14 cellular contexts compared by ENCODE assay signal in genomic region chr2:28608061-28608828, GRCh38.
DNase-seq lines count a peak whose midpoint lies in the region; ATAC-seq and TF ChIP-seq lines count a peak whose summit lies in the region.
"Had no signal": no experiment of that assay in that cellular context is flagged by ENCODE, and none has a peak within 500 bp of the region (broad histone marks: within the 10 kb centered on the region; RNA-seq: fewer than 3 reads in every experiment).

No MANE protein-coding gene starts in this region.

- no peak overlapping the region for H3K4ac ChIP-seq in trophoblast cell (ENCODE audit: low read depth, low read length)

- H4K91ac ChIP-seq in trophoblast cell (ENCODE audit: low read depth, low read length), result peak overlapping the region; percentile 74

- H2BK120ac ChIP-seq in trophoblast cell (ENCODE audit: insufficient read depth, low read length, poor library complexity), result peak overlapping the region; percentile 65

- no peaks in the 10 kb centered on the region for H4K20me1 ChIP-seq in hepatocyte (ENCODE audit: insufficient read depth, poor library complexity, severe bottlenecking)

- H3K27ac ChIP-seq in trophoblast cell (ENCODE audit: low read depth, low read length) (no peak overlapping the region), hepatocyte (no peak overlapping the region)
- H3K27ac ChIP-seq: lower lobe of right lung, SK-N-MC had no signal

- no peaks in the 10 kb centered on the region for H3K9me2 ChIP-seq in hepatocyte (replicated peaks; ENCODE audit: insufficient read depth)

- WGBS in trophoblast cell (ENCODE audit: extremely low coverage, insufficient coverage, insufficient read length), result no CpG with 5 or more reads among the region's 8 CpGs
- WGBS in hepatocyte (ENCODE audit: low lambda C conversion rate, missing lambda C conversion rate), result 89% methylated on average over 8 of the region's 8 CpGs

- no peak overlapping the region for H4K8ac ChIP-seq in trophoblast cell (ENCODE audit: low read depth, low read length)

- no peak overlapping the region for H3K4me2 ChIP-seq in trophoblast cell (ENCODE audit: low read length)
- H3K4me2 ChIP-seq in hepatocyte, result no peak overlapping the region

- H3K18ac ChIP-seq in trophoblast cell (ENCODE audit: low read length), result peak overlapping the region; percentile 9

- TF ChIP-seq CTCF in WTC11 (IDR thresholded peaks at IDR 0.05), result no peak
- TF ChIP-seq CTCF in glutamatergic neuron (IDR thresholded peaks at IDR 0.05; ENCODE audit: partially characterized antibody, unreplicated experiment), result no peak
- TF ChIP-seq CTCF in hepatocyte (IDR thresholded peaks at IDR 0.05; ENCODE audit: poor library complexity), result no peak
- TF ChIP-seq CTCF in foreskin fibroblast (IDR thresholded peaks at IDR 0.05; ENCODE audit: low read depth, low read length), result no peak

- H3K4me1 Mint-ChIP-seq in WTC11 (peaks cover 19% of the 10 kb centered on the region), glutamatergic neuron (ENCODE audit: low read depth, unreplicated experiment) (peaks cover 16% of the 10 kb centered on the region)
- H3K4me1 Mint-ChIP-seq: activated B cell treated with CpG ODN at 0.5 μM for 24 hours had no signal

- no peak overlapping the region for H3K9ac ChIP-seq in trophoblast cell (ENCODE audit: low read length)

- H4K12ac ChIP-seq in trophoblast cell (ENCODE audit: low read depth, low read length), result no peak overlapping the region

- H2AFZ ChIP-seq in trophoblast cell (ENCODE audit: insufficient read depth, low read length, poor library complexity), result no peak overlapping the region
- no peak overlapping the region for H2AFZ ChIP-seq in hepatocyte

- H3K23ac ChIP-seq in trophoblast cell (ENCODE audit: low read length), result no peak overlapping the region

- peak overlapping the region; percentile 12 for H3K14ac ChIP-seq in trophoblast cell (ENCODE audit: low read length)

- H3K4me3 ChIP-seq in trophoblast cell (ENCODE audit: low read depth, low read length), result no peak overlapping the region
- no peak overlapping the region for H3K4me3 ChIP-seq in hepatocyte
- no peak overlapping the region for H3K4me3 ChIP-seq in foreskin fibroblast (ENCODE audit: low read depth in 1 of 2, low read length in 2 of 2)
- H3K4me3 ChIP-seq: lower lobe of right lung, SK-N-MC had no signal

- H3K79me1 ChIP-seq in trophoblast cell (ENCODE audit: low read length), result peaks cover 58% of the 10 kb centered on the region

- H3K36me3 ChIP-seq in trophoblast cell (ENCODE audit: control insufficient read depth in 1 of 2, insufficient read depth in 2 of 2, low read length in 2 of 2), result no peaks in the 10 kb centered on the region
- H3K36me3 ChIP-seq in hepatocyte (replicated peaks; ENCODE audit: insufficient read depth, low read depth), result no peaks in the 10 kb centered on the region
- H3K36me3 ChIP-seq: lower lobe of right lung had no signal

- POLR2A ChIA-PET in WTC11 (lab: Charles Lee), result no interaction called here

- H3K4me1 ChIP-seq in trophoblast cell (ENCODE audit: control insufficient read depth in 1 of 2, insufficient read depth in 2 of 2, low read length in 2 of 2), result peaks cover 50 to 56% of the 10 kb centered on the region in 2 experiments
- peaks cover 22% of the 10 kb centered on the region for H3K4me1 ChIP-seq in hepatocyte (ENCODE audit: insufficient read depth)

- H3K9me3 Mint-ChIP-seq in WTC11 (no peaks in the 10 kb centered on the region), glutamatergic neuron (ENCODE audit: unreplicated experiment) (peaks cover 3% of the 10 kb centered on the region)
- H3K9me3 Mint-ChIP-seq: activated B cell treated with CpG ODN at 0.5 μM for 24 hours, endodermal cell had no signal

- H3K27ac Mint-ChIP-seq in WTC11, result no peak overlapping the region
- no peak overlapping the region for H3K27ac Mint-ChIP-seq in glutamatergic neuron (ENCODE audit: unreplicated experiment)
- H3K27ac Mint-ChIP-seq: activated B cell treated with CpG ODN at 0.5 μM for 24 hours, endodermal cell had no signal

- peaks cover 2% of the 10 kb centered on the region for H3K9me3 ChIP-seq in trophoblast cell (ENCODE audit: insufficient read depth, low read depth, low read length)
- H3K9me3 ChIP-seq in hepatocyte (ENCODE audit: low read depth), result no peaks in the 10 kb centered on the region
- H3K9me3 ChIP-seq: lower lobe of right lung had no signal

- no peak overlapping the region for H3K4me3 Mint-ChIP-seq in WTC11
- peak overlapping the region; percentile 40 for H3K4me3 Mint-ChIP-seq in glutamatergic neuron (ENCODE audit: unreplicated experiment)
- H3K4me3 Mint-ChIP-seq: activated B cell treated with CpG ODN at 0.5 μM for 24 hours, endodermal cell had no signal

- peak overlapping the region; percentile 60 for H2BK12ac ChIP-seq in trophoblast cell (ENCODE audit: low read length)

- peaks cover 2% of the 10 kb centered on the region for H3K27me3 Mint-ChIP-seq in WTC11 (ENCODE audit: low read depth)
- H3K27me3 Mint-ChIP-seq in glutamatergic neuron (ENCODE audit: unreplicated experiment), result peaks cover 2% of the 10 kb centered on the region
- H3K27me3 Mint-ChIP-seq: activated B cell treated with CpG ODN at 0.5 μM for 24 hours had no signal

- ATAC-seq in WTC11 (peak; percentile 29), GM21723 (IDR thresholded peaks at IDR 0.05; ENCODE audit: unreplicated experiment) (no peak), HG03097 (IDR thresholded peaks at IDR 0.05; ENCODE audit: low FRiP score, unreplicated experiment) (no peak)
- ATAC-seq: lower lobe of right lung had no signal

- H3K36me3 Mint-ChIP-seq in WTC11 (no peaks in the 10 kb centered on the region), glutamatergic neuron (ENCODE audit: unreplicated experiment) (no peaks in the 10 kb centered on the region)

- peak; percentile 97 for DNase-seq in DMS 273 (lab: John Stamatoyannopoulos, UW; ENCODE audit: unreplicated experiment)
- DNase-seq in WTC11 (ENCODE audit: low spot score), result no peak
- DNase-seq in glutamatergic neuron, result no peak
- no peak for DNase-seq in trophoblast cell
- DNase-seq in hepatocyte (ENCODE audit: low spot score), result no peak
- DNase-seq in foreskin fibroblast, result no peak
- DNase-seq: activated B cell treated with CpG ODN at 0.5 μM for 24 hours, endodermal cell, KBM-7, lower lobe of right lung, NCI-H146 had no signal

- CTCF ChIA-PET in WTC11 (lab: Charles Lee), result interaction anchor here (0.6 to 2.1 kb wide), 5 partner anchors 12 to 41 kb away, joined by 3 to 27 read pairs (median 7); no protein-coding TSS in a partner anchor

- peak overlapping the region; percentile 47 for H2AK5ac ChIP-seq in trophoblast cell (ENCODE audit: low read length)

- H2BK5ac ChIP-seq in trophoblast cell (ENCODE audit: low read depth, low read length, poor library complexity), result peak overlapping the region; percentile 1

- peaks cover 11% of the 10 kb centered on the region for H3K79me2 ChIP-seq in trophoblast cell (ENCODE audit: control insufficient read depth, insufficient read depth, low read length, poor library complexity)
- no peaks in the 10 kb centered on the region for H3K79me2 ChIP-seq in hepatocyte

- H3K27me3 ChIP-seq in trophoblast cell (ENCODE audit: insufficient read depth, low read length) (no peaks in the 10 kb centered on the region), hepatocyte (no peaks in the 10 kb centered on the region)

TF ChIP-seq in WTC11, 78 proteins besides CTCF, POLR2A, EP300 and RAD21:
- no peak for TF ChIP-seq ZNF232 (CRISPR knock-in tag; IDR thresholded peaks at IDR 0.05)
- no peak for TF ChIP-seq SOX15 (CRISPR knock-in tag; IDR thresholded peaks at IDR 0.05)
- no peak for TF ChIP-seq MXD4 (CRISPR knock-in tag; IDR thresholded peaks at IDR 0.05; ENCODE audit: borderline replicate concordance)
- TF ChIP-seq IRF1 (CRISPR knock-in tag; IDR thresholded peaks at IDR 0.05), result no peak
